Comparison of ENCODE assay signal across 21 cellular contexts in the genomic region with DNA sequence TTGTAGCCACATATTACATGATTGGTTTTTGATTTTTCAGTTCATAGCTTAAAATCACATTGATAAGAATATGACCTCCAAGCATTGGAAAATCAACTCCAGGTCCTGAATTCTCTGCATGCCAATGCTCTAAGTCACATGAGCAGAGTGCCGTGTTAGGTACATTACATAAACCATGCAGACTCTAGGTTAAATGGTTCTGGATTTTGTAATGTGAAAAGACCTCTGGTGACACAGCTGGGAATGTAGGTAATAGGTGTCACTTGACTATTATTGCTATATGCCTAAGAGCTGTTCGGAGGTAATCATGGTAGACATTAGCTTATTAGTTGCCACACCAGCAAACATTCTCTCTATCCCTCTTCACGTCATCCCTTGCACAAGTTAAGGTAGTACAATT.
DNase-seq lines count a peak whose midpoint lies in the region; ATAC-seq, FAIRE-seq and TF ChIP-seq lines count a peak whose summit lies in the region.
"Had no signal": no experiment of that assay in that cellular context is flagged by ENCODE, and none has a peak within 500 bp of the region (broad histone marks: within the 10 kb centered on the region; RNA-seq: fewer than 3 reads in every experiment).

No MANE protein-coding gene starts in this region.

- no TSS peak for BruUV-seq in HepG2 (replicated peaks; lab: Mats Ljungman, UMichigan)

- no peaks in the 10 kb centered on the region for H3K36me3 ChIP-seq in HepG2 (replicated peaks in 1 of 2; ENCODE audit: control insufficient read depth in 1 of 2, insufficient read depth in 2 of 2, low read length in 2 of 2)
- H3K36me3 ChIP-seq: BE2C, MG63 had no signal

- H2AFZ ChIP-seq in HepG2 (ENCODE audit: low read length), result no peak overlapping the region
- H2AFZ ChIP-seq: PC-9 had no signal

- no peak; the same call in 2 of the 3 replicates for ATAC-seq in HepG2
- ATAC-seq in GM19351 (IDR thresholded peaks at IDR 0.05; ENCODE audit: unreplicated experiment), result no peak

- no peak overlapping the region for H3K4me3 Mint-ChIP-seq in activated T-helper 2 cell treated with anti-CD3 and anti-CD28 coated beads, Interferon-gamma antibody, Interleukin-2, Interleukin-4, amounts not matched to agents 10 μg/mL and 5 μg/mL and 100 μg/mL, durations not matched to agents 14 hours and 24 hours and 36 hours (ENCODE audit: low read depth)
- H3K4me3 Mint-ChIP-seq: CD14-positive monocyte; CD8-positive, alpha-beta memory T cell had no signal

- intact Hi-C loops in HepG2 (cut with micrococcal nuclease; ENCODE audit: unreplicated experiment), result no loop called here
- intact Hi-C loops in activated T-helper 2 cell treated with anti-CD3 and anti-CD28 coated beads, Interferon-gamma antibody, Interleukin-2, Interleukin-4, amounts not matched to agents 10 μg/mL and 5 μg/mL and 100 μg/mL, durations not matched to agents 14 hours and 24 hours and 36 hours (cut with micrococcal nuclease), result no loop called here

- H3K27me3 ChIP-seq in HepG2 (ENCODE audit: control insufficient read depth in 1 of 2, insufficient read depth in 2 of 2, low read length in 2 of 2), result peaks cover 0 to 3% of the 10 kb centered on the region in 2 experiments; a peak in 1 of 5 replicates
- H3K27me3 ChIP-seq: BE2C had no signal

- no peak overlapping the region for H3K27ac ChIP-seq in HepG2 (ENCODE audit: extremely low read length, insufficient read depth, low read length)
- H3K27ac ChIP-seq: PC-9 had no signal

- no peak overlapping the region for H3K4me3 ChIP-seq in epithelial cell of proximal tubule (ENCODE audit: low read depth, low read length)
- H3K4me3 ChIP-seq in HepG2 (replicated peaks in 1 of 3; ENCODE audit: insufficient read depth in 1 of 3, low read depth in 2 of 3, low read length in 3 of 3), result no peak overlapping the region
- H3K4me3 ChIP-seq: MG63, PC-9 had no signal

- no peak overlapping the region for H3K27ac Mint-ChIP-seq in activated T-helper 2 cell treated with anti-CD3 and anti-CD28 coated beads, Interferon-gamma antibody, Interleukin-2, Interleukin-4, amounts not matched to agents 10 μg/mL and 5 μg/mL and 100 μg/mL, durations not matched to agents 14 hours and 24 hours and 36 hours
- H3K27ac Mint-ChIP-seq: CD14-positive monocyte; CD8-positive, alpha-beta memory T cell had no signal

- FAIRE-seq in RCC 7860 (lab: Jason Lieb, UNC) (no peak), HepG2 (lab: Jason Lieb, UNC) (no peak), GM12891 (lab: Jason Lieb, UNC) (no peak)
- FAIRE-seq: GM19239, HTR-8/SVneo had no signal

- H3K27me3 Mint-ChIP-seq in activated T-helper 2 cell treated with anti-CD3 and anti-CD28 coated beads, Interferon-gamma antibody, Interleukin-2, Interleukin-4, amounts not matched to agents 10 μg/mL and 5 μg/mL and 100 μg/mL, durations not matched to agents 14 hours and 24 hours and 36 hours (ENCODE audit: low read depth), result no peaks in the 10 kb centered on the region
- H3K27me3 Mint-ChIP-seq: CD8-positive, alpha-beta memory T cell had no signal

- no peaks in the 10 kb centered on the region for H3K36me3 Mint-ChIP-seq in activated T-helper 2 cell treated with anti-CD3 and anti-CD28 coated beads, Interferon-gamma antibody, Interleukin-2, Interleukin-4, amounts not matched to agents 10 μg/mL and 5 μg/mL and 100 μg/mL, durations not matched to agents 14 hours and 24 hours and 36 hours (ENCODE audit: low read depth)
- H3K36me3 Mint-ChIP-seq: CD14-positive monocyte had no signal

- H3K9me3 ChIP-seq in HepG2 (ENCODE audit: low read length), result no peaks in the 10 kb centered on the region
- H3K9me3 ChIP-seq: BE2C, MG63 had no signal

- 2% methylated on average over 3 of the region's 3 CpGs for WGBS in HepG2 (ENCODE audit: low lambda C conversion rate)

- in situ Hi-C loops in HepG2 (cut with HindIII; ENCODE audit: extremely low pct_ligation_motif_present, low pct_unique_long_range_greater_than_20kb), result loop anchor here (10.0 kb wide), 1 partner anchor 593 kb away; no protein-coding TSS in a partner anchor

- no peak for TF ChIP-seq RAD21 in HepG2 (CRISPR knock-in tag; IDR thresholded peaks at IDR 0.05)

- no peaks in the 10 kb centered on the region for H4K20me1 ChIP-seq in HepG2 (ENCODE audit: insufficient read depth, low read length)

- no peaks in the 10 kb centered on the region for H3K79me2 ChIP-seq in HepG2 (ENCODE audit: insufficient read depth, low read length)

- TF ChIP-seq POLR2A in HepG2 (IDR thresholded peaks at IDR 0.05; ENCODE audit: insufficient read depth in 1 of 2, low read depth in 2 of 2, low read length in 2 of 2) (no peak), GM12891 (IDR thresholded peaks at IDR 0.05; ENCODE audit: low read depth, low read length) (no peak)

- H3K4me1 Mint-ChIP-seq in activated T-helper 2 cell treated with anti-CD3 and anti-CD28 coated beads, Interferon-gamma antibody, Interleukin-2, Interleukin-4, amounts not matched to agents 10 μg/mL and 5 μg/mL and 100 μg/mL, durations not matched to agents 14 hours and 24 hours and 36 hours (ENCODE audit: low read depth), result no peaks in the 10 kb centered on the region
- H3K4me1 Mint-ChIP-seq: CD14-positive monocyte; CD8-positive, alpha-beta memory T cell had no signal

- H3K9me3 Mint-ChIP-seq in activated T-helper 2 cell treated with anti-CD3 and anti-CD28 coated beads, Interferon-gamma antibody, Interleukin-2, Interleukin-4, amounts not matched to agents 10 μg/mL and 5 μg/mL and 100 μg/mL, durations not matched to agents 14 hours and 24 hours and 36 hours, result peaks cover 8% of the 10 kb centered on the region

- POLR2A ChIA-PET in HepG2 (lab: Yijun Ruan, JAX), result no interaction called here

- no peak overlapping the region for H3K9ac ChIP-seq in HepG2 (ENCODE audit: insufficient read depth, low read depth, low read length)

- TF ChIP-seq CTCF in epithelial cell of proximal tubule (conservative IDR thresholded peaks at IDR 0.05; ENCODE audit: low read depth, low read length) (no peak), HepG2 (CRISPR knock-in tag; IDR thresholded peaks at IDR 0.05) (no peak)

- no peak for TF ChIP-seq EP300 in HepG2 (IDR thresholded peaks at IDR 0.05; ENCODE audit: low read depth in 2 of 2, low read length in 2 of 2)
- TF ChIP-seq EP300 in HepG2 (CRISPR knock-in tag; IDR thresholded peaks at IDR 0.05; ENCODE audit: borderline replicate concordance), result no peak

- no peak overlapping the region for H3K4me2 ChIP-seq in HepG2 (ENCODE audit: low read depth, low read length)
- H3K4me2 ChIP-seq: PC-9 had no signal

- DNase-seq in RCC 7860 (ENCODE audit: low spot score) (peak; percentile 6), epithelial cell of proximal tubule (ENCODE audit: low read depth) (peak; percentile 72), HepG2 (ENCODE audit: low spot score) (peak; percentile 16), GM12891 (ENCODE audit: insufficient read length, low spot score) (no peak), inferior parietal cortex (ENCODE audit: extremely low spot score) (no peak)
- DNase-seq in activated T-helper 2 cell treated with anti-CD3 and anti-CD28 coated beads, Interferon-gamma antibody, Interleukin-2, Interleukin-4, amounts not matched to agents 10 μg/mL and 5 μg/mL and 100 μg/mL, durations not matched to agents 14 hours and 24 hours and 36 hours (ENCODE audit: low spot score), result no peak
- DNase-seq: BE2C; CD8-positive, alpha-beta memory T cell; DMS79 treated with DMSO at 0.1 percent for 48 hours; KBM-7; MG63; NCI-H2029; NCI-H446 treated with DMSO at 0.1 percent for 48 hours; NCI-H526 treated with DMSO at 0.1 percent for 48 hours; PC-9; Right ventricle myocardium superior; RPMI8226 had no signal

- no peaks in the 10 kb centered on the region for H3K4me1 ChIP-seq in HepG2 (ENCODE audit: insufficient read depth, low read length)
- H3K4me1 ChIP-seq: BE2C had no signal

- CTCF ChIA-PET in HepG2 (lab: Yijun Ruan, JAX; ENCODE audit: low intra/inter-chr PET ratio, low total read pairs), result no interaction called here

TF ChIP-seq in HepG2, 621 proteins besides CTCF, POLR2A, EP300 and RAD21:
- TF ChIP-seq FOSL2 (CRISPR knock-in tag; IDR thresholded peaks at IDR 0.05) (peak; percentile 39; the same call in 1 of the 2 replicates), TEAD3 (CRISPR knock-in tag; optimal IDR thresholded peaks at IDR 0.05; ENCODE audit: borderline replicate concordance) (peak; percentile 35), ZNF143 (CRISPR knock-in tag; IDR thresholded peaks at IDR 0.05) (no peak), KLF15 (CRISPR knock-in tag; IDR thresholded peaks at IDR 0.05; ENCODE audit: borderline replicate concordance) (no peak), SOX5 (CRISPR knock-in tag; IDR thresholded peaks at IDR 0.05; ENCODE audit: borderline replicate concordance) (no peak), ZSCAN29 (CRISPR knock-in tag; conservative IDR thresholded peaks at IDR 0.05) (no peak), CREB1 (IDR thresholded peaks at IDR 0.05) (0 out of 2 replicates have a peak, but pooled peaks have one; percentile 16), CREB1 (CRISPR knock-in tag; IDR thresholded peaks at IDR 0.05) (no peak)
TF ChIP-seq in HepG2: peak in this region for 3.

TF ChIP-seq in GM12891, 5 proteins besides CTCF, POLR2A, EP300 and RAD21:
- TF ChIP-seq POU2F2 (IDR thresholded peaks at IDR 0.05; ENCODE audit: low read depth, low read length) (no peak), PAX5 (IDR thresholded peaks at IDR 0.05; ENCODE audit: insufficient read depth, low read length, severe bottlenecking) (no peak), TAF1 (IDR thresholded peaks at IDR 0.05; ENCODE audit: low read depth, low read length) (no peak), SPI1 (IDR thresholded peaks at IDR 0.05; ENCODE audit: low read depth, low read length) (no peak), POLR2AphosphoS5 (IDR thresholded peaks at IDR 0.05; ENCODE audit: low read depth, low read length) (no peak)

Comparison
In these comparisons a context has a peak if more than half of its experiments do, and no peak if none do; other contexts are left out.
1. DNase-seq: peak in RCC 7860 (single experiment), epithelial cell of proximal tubule (single experiment) and HepG2 (single experiment); none in activated T-helper 2 cell treated with anti-CD3 and anti-CD28 coated beads, Interferon-gamma antibody, Interleukin-2, Interleukin-4, amounts not matched to agents 10 μg/mL and 5 μg/mL and 100 μg/mL, durations not matched to agents 14 hours and 24 hours and 36 hours (single experiment), GM12891 (single experiment) and inferior parietal cortex (single experiment).